In the genomic region with DNA sequence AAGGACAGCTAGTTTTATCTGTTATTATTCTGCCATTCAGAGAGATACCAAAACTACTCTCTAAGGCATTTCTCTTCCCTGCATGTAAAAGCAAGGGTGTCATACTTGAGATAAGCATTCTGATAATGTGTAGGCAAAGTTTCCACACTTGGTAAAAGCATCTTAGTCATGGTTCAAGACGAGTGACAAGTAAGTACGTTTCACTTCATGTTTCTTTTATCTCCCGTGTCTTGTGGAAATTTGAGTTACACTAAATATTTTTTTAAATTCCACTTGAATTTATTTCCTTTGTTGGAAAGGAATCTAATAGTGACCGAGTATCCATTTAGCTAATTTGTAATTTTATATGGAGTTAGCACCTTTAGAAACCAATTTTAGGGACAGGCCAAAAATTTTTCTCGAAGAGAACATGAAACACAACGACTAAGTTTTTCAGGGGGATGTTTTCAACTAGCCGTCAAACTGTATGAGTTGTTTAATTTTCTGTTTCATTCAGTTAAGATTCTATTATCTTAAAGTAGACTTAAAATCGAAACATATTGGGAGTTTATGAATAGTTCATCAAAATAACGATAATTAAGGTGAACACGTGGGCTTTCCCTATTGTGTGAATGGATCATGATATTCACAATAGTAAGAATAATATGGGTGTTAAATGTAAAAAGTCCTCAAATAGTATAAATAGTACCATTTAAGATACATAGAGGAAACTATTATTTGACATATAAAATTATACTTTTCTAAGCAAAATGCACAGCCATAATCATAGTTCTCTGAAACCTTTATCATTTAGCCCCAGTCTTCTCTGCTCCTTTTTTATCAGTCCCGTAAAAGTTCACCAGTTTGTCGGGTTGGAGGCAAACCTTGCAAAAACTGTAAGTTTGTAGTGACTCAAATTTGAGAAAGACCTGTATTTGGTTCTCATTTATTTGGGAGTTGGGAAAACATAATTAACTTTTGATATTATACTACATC, we compare ENCODE assay signal across 12 cellular contexts. TPM values are rescaled to one million over a fixed set of nuclear protein-coding genes. Genes with fewer than 3 reads are reported as not detected.
DNase-seq lines count a peak whose midpoint lies in the region; ATAC-seq and TF ChIP-seq lines count a peak whose summit lies in the region.
"Had no signal": no experiment of that assay in that cellular context is flagged by ENCODE, and none has a peak within 500 bp of the region (broad histone marks: within the 10 kb centered on the region; RNA-seq: fewer than 3 reads in every experiment).

No MANE protein-coding gene starts in this region.

- ATAC-seq in HG02970 (IDR thresholded peaks at IDR 0.05; ENCODE audit: low FRiP score, unreplicated experiment) = no peak

- H3K4me2 ChIP-seq in neural progenitor cell = peak overlapping the region; percentile 88

- no peak overlapping the region for H3K9ac ChIP-seq in neural progenitor cell

- H3F3A ChIP-seq in neural progenitor cell (ENCODE audit: low read depth) = peaks cover 14% of the 10 kb centered on the region

- DNase-seq in Daoy (ENCODE audit: low read depth) = peak; percentile 10
- peak; percentile 63 for DNase-seq in MV-4-11 (lab: John Stamatoyannopoulos, UW)
- no peak for DNase-seq in adrenal gland
- DNase-seq in neural progenitor cell (ENCODE audit: low spot score) = no peak
- DNase-seq in AG08396 (ENCODE audit: low spot score) = no peak
- DNase-seq in glomerular visceral epithelial cell (ENCODE audit: extremely low spot score) = no peak
- DNase-seq in COLO829 (ENCODE audit: low spot score) = no peak
- DNase-seq: activated CD4-positive, alpha-beta T cell treated with anti-CD3 and anti-CD28 coated beads for 4 hours; spleen had no signal

- intact Hi-C loops in adrenal gland (cut with DNase I) = no loop called here

- H3K79me2 ChIP-seq in neural progenitor cell (ENCODE audit: low read depth) = no peaks in the 10 kb centered on the region

- H3K27me3 ChIP-seq in adrenal gland = no peaks in the 10 kb centered on the region
- H3K27me3 ChIP-seq in neural progenitor cell = no peaks in the 10 kb centered on the region
- H3K27me3 ChIP-seq: spleen had no signal

- no peaks in the 10 kb centered on the region for H3K36me3 Mint-ChIP-seq in neural progenitor cell

- no peaks in the 10 kb centered on the region for H4K20me1 ChIP-seq in neural progenitor cell (ENCODE audit: low read depth)

- 79 to 87% (median 82%) methylated on average over 12 of the region's 12 CpGs for WGBS in adrenal gland, 4 donors

- peaks cover 2% of the 10 kb centered on the region for H3K9me3 Mint-ChIP-seq in neural progenitor cell

- H3K4me3 ChIP-seq in adrenal gland = no peak overlapping the region
- H3K4me3 ChIP-seq in neural progenitor cell = no peak overlapping the region

- TF ChIP-seq POLR2A in adrenal gland (IDR thresholded peaks at IDR 0.05) = no peak

- no peak overlapping the region for H3K27ac Mint-ChIP-seq in neural progenitor cell

- H3K4me1 Mint-ChIP-seq in neural progenitor cell = peaks cover 6% of the 10 kb centered on the region

- H3K9me3 ChIP-seq in adrenal gland (replicated peaks in 1 of 3) (no peaks in the 10 kb centered on the region), neural progenitor cell (ENCODE audit: low read depth) (no peaks in the 10 kb centered on the region)
- H3K9me3 ChIP-seq: spleen had no signal

- H3K4me1 ChIP-seq in adrenal gland (replicated peaks in 1 of 2) (peaks cover 9 to 16% of the 10 kb centered on the region in 2 donors), neural progenitor cell (no peaks in the 10 kb centered on the region)

- TF ChIP-seq CTCF in adrenal gland (IDR thresholded peaks at IDR 0.05) = no peak
- no peak for TF ChIP-seq CTCF in neural progenitor cell (IDR thresholded peaks at IDR 0.05)

- H3K4me3 Mint-ChIP-seq in neural progenitor cell = no peak overlapping the region

- no peaks in the 10 kb centered on the region for H3K36me3 ChIP-seq in adrenal gland (replicated peaks in 1 of 2)
- no peaks in the 10 kb centered on the region for H3K36me3 ChIP-seq in neural progenitor cell

- peaks cover 2% of the 10 kb centered on the region for H3K27me3 Mint-ChIP-seq in neural progenitor cell (ENCODE audit: insufficient read depth, low read depth)

- H3K27ac ChIP-seq in adrenal gland (peak overlapping the region in 4 of 5 donors; percentile 90 to 99 (median 95)), neural progenitor cell (no peak overlapping the region)

- H2AFZ ChIP-seq in neural progenitor cell (replicated peaks) = no peak overlapping the region

RNA-seq across cellular contexts. Expression of a gene that starts 1.6 kb away (rescaled TPM):
- 2.3 and 6.8 TPM in 2 replicates for total RNA-seq in Daoy (2014; rRNA removed; shearing (Covaris generic))
- 1 to 10 TPM in 6 of 8 donors, under 1 TPM in 2; 0.43 to 3.6 (median 2.6) TPM for total RNA-seq in adrenal gland
- 1 to 10 TPM; 1.9 to 4.8 (median 2.5) TPM for polyA plus RNA-seq in adrenal gland
- total RNA-seq in neural progenitor cell (ENCODE audit: low replicate concordance) = 3.6 and 4.4 TPM in 2 replicates

RNA-seq across cellular contexts. Expression of a gene that starts 28.3 kb away (rescaled TPM):
- total RNA-seq in Daoy (2014; rRNA removed; shearing (Covaris generic)) = 0.29 TPM in 1 of 2 replicates, not detected in the other
- total RNA-seq in adrenal gland (under 1 TPM; 0.12 to 0.74 (median 0.35) TPM), neural progenitor cell (ENCODE audit: low replicate concordance) (0.12 TPM in 1 of 2 replicates, not detected in the other)
- under 1 TPM; 0.03 to 0.40 (median 0.11) TPM for polyA plus RNA-seq in adrenal gland
- total RNA-seq: frontal cortex, HT1080 had no signal

RNA-seq across cellular contexts. Expression of a gene that starts 34.6 kb away (rescaled TPM):
- total RNA-seq in Daoy (2014; rRNA removed; shearing (Covaris generic)) = 1.5 TPM in 1 of 2 replicates, not detected in the other
- total RNA-seq in adrenal gland (1 to 10 TPM in 1 of 8 donors, under 1 TPM in 3, not detected in 4; 0.36 to 1.8 (median 0.59) TPM), neural progenitor cell (ENCODE audit: low replicate concordance) (not detected in 2 replicates)
- 1 to 10 TPM in 1 of 3 donors, under 1 TPM in 1, not detected in 1; 0.26 to 2.7 TPM for polyA plus RNA-seq in adrenal gland
- total RNA-seq: HT1080 had no signal

Comparison
In these comparisons a context has a peak if more than half of its experiments do, and no peak if none do; other contexts are left out.
1. DNase-seq: peak in Daoy (single experiment) and MV-4-11 (single experiment); none in adrenal gland (0 of 7), neural progenitor cell (single experiment), AG08396 (single experiment), glomerular visceral epithelial cell (single experiment) and COLO829 (single experiment).